Comparison of ENCODE assay signal across 19 cellular contexts in genomic region chr20:9166153-9166780, GRCh38.
A peak's percentile ranks its signal among the peaks of the same experiment; 100 is the strongest.
DNase-seq lines count a peak whose midpoint lies in the region; ATAC-seq, FAIRE-seq and TF ChIP-seq lines count a peak whose summit lies in the region.
"Had no signal": no experiment of that assay in that cellular context is flagged by ENCODE, and none has a peak within 500 bp of the region (broad histone marks: within the 10 kb centered on the region; RNA-seq: fewer than 3 reads in every experiment).

No MANE protein-coding gene starts in this region.

- H3K36me3 ChIP-seq in HepG2 (replicated peaks in 1 of 2; ENCODE audit: control insufficient read depth in 1 of 2, insufficient read depth in 2 of 2, low read length in 2 of 2) (no peaks in the 10 kb centered on the region), right lobe of liver (no peaks in the 10 kb centered on the region), neural progenitor cell (no peaks in the 10 kb centered on the region), SJCRH30 (no peaks in the 10 kb centered on the region)
- H3K36me3 ChIP-seq: left lung had no signal

- intact Hi-C loops in HepG2 (cut with micrococcal nuclease; ENCODE audit: unreplicated experiment) (no loop called here), right lobe of liver (cut with DNase I) (no loop called here)

- no peaks in the 10 kb centered on the region for H3F3A ChIP-seq in neural progenitor cell (ENCODE audit: low read depth)

- no peak for TF ChIP-seq RAD21 in HepG2 (CRISPR knock-in tag; IDR thresholded peaks at IDR 0.05)

- H3K4me1 Mint-ChIP-seq in neural progenitor cell = no peaks in the 10 kb centered on the region
- H3K4me1 Mint-ChIP-seq: activated T-helper 17 cell treated with anti-CD3 and anti-CD28 coated beads, Interleukin-2, amount 50 U/mL, for 72 hours; CD8-positive, alpha-beta memory T cell; naive thymus-derived CD8-positive, alpha-beta T cell had no signal

- H3K4me3 Mint-ChIP-seq in neural progenitor cell = no peak overlapping the region
- H3K4me3 Mint-ChIP-seq: activated CD8-positive, alpha-beta T cell treated with anti-CD3 and anti-CD28 coated beads, Interleukin-2, amount 10 ng/mL, durations not matched to agents 7 days and 5 days; activated T-helper 17 cell treated with anti-CD3 and anti-CD28 coated beads, Interleukin-2, amount 50 U/mL, for 72 hours; CD8-positive, alpha-beta memory T cell; endodermal cell; naive thymus-derived CD8-positive, alpha-beta T cell had no signal

- TF ChIP-seq POLR2A in HepG2 (IDR thresholded peaks at IDR 0.05; ENCODE audit: insufficient read depth in 1 of 2, low read depth in 2 of 2, low read length in 2 of 2) (no peak), right lobe of liver (IDR thresholded peaks at IDR 0.05) (no peak)

- H3K27ac ChIP-seq in HepG2 (ENCODE audit: extremely low read length, insufficient read depth, low read length) (no peak overlapping the region), right lobe of liver (no peak overlapping the region), neural progenitor cell (no peak overlapping the region), SJCRH30 (no peak overlapping the region)
- H3K27ac ChIP-seq: left lung, PC-9 had no signal

- H3K9me3 ChIP-seq in HepG2 (ENCODE audit: low read length) (no peaks in the 10 kb centered on the region), right lobe of liver (no peaks in the 10 kb centered on the region), neural progenitor cell (ENCODE audit: low read depth) (no peaks in the 10 kb centered on the region), SJCRH30 (replicated peaks) (no peaks in the 10 kb centered on the region)
- H3K9me3 ChIP-seq: left lung had no signal

- CTCF ChIA-PET in HepG2 (lab: Yijun Ruan, JAX; ENCODE audit: low intra/inter-chr PET ratio, low total read pairs) = no interaction called here

- TF ChIP-seq EP300 in HepG2 (IDR thresholded peaks at IDR 0.05; ENCODE audit: low read depth in 2 of 2, low read length in 2 of 2) = no peak
- TF ChIP-seq EP300 in HepG2 (CRISPR knock-in tag; IDR thresholded peaks at IDR 0.05; ENCODE audit: borderline replicate concordance) = no peak

- in situ Hi-C loops in HepG2 (cut with HindIII; ENCODE audit: extremely low pct_ligation_motif_present, low pct_unique_long_range_greater_than_20kb) = no loop called here

- H3K27ac Mint-ChIP-seq in neural progenitor cell = no peak overlapping the region
- H3K27ac Mint-ChIP-seq: activated CD8-positive, alpha-beta T cell treated with anti-CD3 and anti-CD28 coated beads, Interleukin-2, amount 10 ng/mL, durations not matched to agents 7 days and 5 days; activated T-helper 17 cell treated with anti-CD3 and anti-CD28 coated beads, Interleukin-2, amount 50 U/mL, for 72 hours; CD8-positive, alpha-beta memory T cell; endodermal cell; naive thymus-derived CD8-positive, alpha-beta T cell had no signal

- peaks cover 8% of the 10 kb centered on the region for H3K36me3 Mint-ChIP-seq in neural progenitor cell
- H3K36me3 Mint-ChIP-seq: CD8-positive, alpha-beta memory T cell; naive thymus-derived CD8-positive, alpha-beta T cell had no signal

- no peak for FAIRE-seq in HepG2 (lab: Jason Lieb, UNC)

- ATAC-seq in HepG2 (peak; percentile 51; the same call in 2 of the 3 replicates), right lobe of liver (no peak)
- ATAC-seq: activated CD8-positive, alpha-beta T cell treated with anti-CD3 and anti-CD28 coated beads, Interleukin-2, amount 10 ng/mL, durations not matched to agents 7 days and 5 days; activated T-helper 17 cell treated with anti-CD3 and anti-CD28 coated beads, Interleukin-2, amount 50 U/mL, for 72 hours; left lung; naive thymus-derived CD8-positive, alpha-beta T cell; stimulated activated naive CD8-positive, alpha-beta T cell treated with anti-CD3 and anti-CD28 coated beads, Interleukin-15, Interleukin-2, amounts not matched to agents 100 U/mL and 50 U/mL, for 24 hours had no signal

- H3K4me3 ChIP-seq in HepG2 (replicated peaks in 1 of 3; ENCODE audit: insufficient read depth in 1 of 3, low read depth in 2 of 3, low read length in 3 of 3) (no peak overlapping the region), right lobe of liver (no peak overlapping the region), neural progenitor cell (no peak overlapping the region), SJCRH30 (no peak overlapping the region)
- H3K4me3 ChIP-seq: left lung, PC-9 had no signal

- H3K9ac ChIP-seq in HepG2 (ENCODE audit: insufficient read depth, low read depth, low read length) (no peak overlapping the region), neural progenitor cell (no peak overlapping the region)

- no peaks in the 10 kb centered on the region for H3K27me3 Mint-ChIP-seq in neural progenitor cell (ENCODE audit: insufficient read depth, low read depth)
- H3K27me3 Mint-ChIP-seq: activated T-helper 17 cell treated with anti-CD3 and anti-CD28 coated beads, Interleukin-2, amount 50 U/mL, for 72 hours; CD8-positive, alpha-beta memory T cell had no signal

- POLR2A ChIA-PET in HepG2 (lab: Yijun Ruan, JAX) = no interaction called here

- BruUV-seq in HepG2 (replicated peaks; lab: Mats Ljungman, UMichigan) = no TSS peak

- no peak overlapping the region for H3K4me2 ChIP-seq in HepG2 (ENCODE audit: low read depth, low read length)
- H3K4me2 ChIP-seq in neural progenitor cell = no peak overlapping the region
- H3K4me2 ChIP-seq: PC-9 had no signal

- H3K4me1 ChIP-seq in HepG2 (ENCODE audit: insufficient read depth, low read length) (no peaks in the 10 kb centered on the region), right lobe of liver (no peaks in the 10 kb centered on the region), neural progenitor cell (peaks cover 9% of the 10 kb centered on the region), SJCRH30 (no peaks in the 10 kb centered on the region)
- H3K4me1 ChIP-seq: left lung had no signal

- H4K20me1 ChIP-seq in HepG2 (ENCODE audit: insufficient read depth, low read length) (no peaks in the 10 kb centered on the region), neural progenitor cell (ENCODE audit: low read depth) (no peaks in the 10 kb centered on the region)

- H3K27me3 ChIP-seq in HepG2 (ENCODE audit: control insufficient read depth in 1 of 2, insufficient read depth in 2 of 2, low read length in 2 of 2) (peaks cover 0 to 4% of the 10 kb centered on the region in 2 experiments; a peak in 2 of 5 replicates), right lobe of liver (no peaks in the 10 kb centered on the region), neural progenitor cell (no peaks in the 10 kb centered on the region), SJCRH30 (peaks cover 3% of the 10 kb centered on the region)

- 13% methylated on average over 11 of the region's 11 CpGs for WGBS in HepG2 (ENCODE audit: low lambda C conversion rate)
- 61% methylated on average over 7 of the region's 11 CpGs for WGBS in right lobe of liver (ENCODE audit: insufficient coverage, low coverage, low lambda C conversion rate, missing lambda C conversion rate)

- H2AFZ ChIP-seq in HepG2 (ENCODE audit: low read length) (no peak overlapping the region), neural progenitor cell (replicated peaks) (no peak overlapping the region)
- H2AFZ ChIP-seq: PC-9 had no signal

- TF ChIP-seq CTCF in HepG2 (CRISPR knock-in tag; IDR thresholded peaks at IDR 0.05) = no peak
- TF ChIP-seq CTCF in right lobe of liver (IDR thresholded peaks at IDR 0.05) = no peak
- no peak for TF ChIP-seq CTCF in neural progenitor cell (IDR thresholded peaks at IDR 0.05)

- no peak for DNase-seq in HepG2 (ENCODE audit: low spot score)
- DNase-seq in right lobe of liver = no peak
- DNase-seq in cerebellar cortex (ENCODE audit: low spot score) = peak; percentile 72
- DNase-seq in kidney tubule cell (ENCODE audit: low spot score) = peak; percentile 40
- no peak for DNase-seq in neural progenitor cell (ENCODE audit: low spot score)
- no peak for DNase-seq in SJCRH30
- no peak for DNase-seq in activated effector memory CD4-positive, alpha-beta T cell treated with anti-CD3 and anti-CD28 coated beads, Interleukin-2, amount 50 U/mL, for 16 hours
- no peak for DNase-seq in midbrain (lab: John Stamatoyannopoulos, UW)
- DNase-seq: activated CD8-positive, alpha-beta T cell treated with anti-CD3 and anti-CD28 coated beads, Interleukin-2, amount 10 ng/mL, durations not matched to agents 7 days and 5 days; CD8-positive, alpha-beta memory T cell; endodermal cell; Karpas-422; left lung; naive thymus-derived CD8-positive, alpha-beta T cell; NCI-H1436 treated with DMSO at 0.1 percent for 48 hours; NCI-H774; PC-9; stimulated activated naive CD8-positive, alpha-beta T cell treated with anti-CD3 and anti-CD28 coated beads, Interleukin-15, Interleukin-2, amounts not matched to agents 100 U/mL and 50 U/mL, for 24 hours had no signal

- H3K9me3 Mint-ChIP-seq in neural progenitor cell = no peaks in the 10 kb centered on the region
- H3K9me3 Mint-ChIP-seq: endodermal cell had no signal

- H3K79me2 ChIP-seq in HepG2 (ENCODE audit: insufficient read depth, low read length) = no peaks in the 10 kb centered on the region
- peaks cover 7% of the 10 kb centered on the region for H3K79me2 ChIP-seq in neural progenitor cell (ENCODE audit: low read depth)

TF ChIP-seq in HepG2, 621 proteins besides CTCF, POLR2A, EP300 and RAD21:
- TF ChIP-seq REL (CRISPR knock-in tag; conservative IDR thresholded peaks at IDR 0.05) (no peak), PRMT3 (CRISPR knock-in tag; IDR thresholded peaks at IDR 0.05; ENCODE audit: borderline replicate concordance, low read depth) (no peak), CBX2 (IDR thresholded peaks at IDR 0.05; ENCODE audit: low read depth, low read length) (0 out of 2 replicates have a peak, but pooled peaks have one; percentile 16), CBX2 (CRISPR knock-in tag; IDR thresholded peaks at IDR 0.05; ENCODE audit: low read depth) (no peak), ZNF550 (CRISPR knock-in tag; IDR thresholded peaks at IDR 0.05; ENCODE audit: borderline replicate concordance) (no peak), FOSL2 (CRISPR knock-in tag; IDR thresholded peaks at IDR 0.05) (no peak), ZNF232 (CRISPR knock-in tag; IDR thresholded peaks at IDR 0.05; ENCODE audit: borderline replicate concordance) (no peak)
TF ChIP-seq in HepG2: peak in this region for 1.

Comparison
In these comparisons a context has a peak if more than half of its experiments do, and no peak if none do; other contexts are left out.
1. DNase-seq: peak in cerebellar cortex (single experiment) and kidney tubule cell (single experiment); none in HepG2 (single experiment), right lobe of liver (0 of 3), neural progenitor cell (single experiment), SJCRH30 (0 of 2), activated effector memory CD4-positive, alpha-beta T cell treated with anti-CD3 and anti-CD28 coated beads, Interleukin-2, amount 50 U/mL, for 16 hours (single experiment) and midbrain (single experiment).